ENCODE assay signal across 8 cellular contexts in the genomic region with DNA sequence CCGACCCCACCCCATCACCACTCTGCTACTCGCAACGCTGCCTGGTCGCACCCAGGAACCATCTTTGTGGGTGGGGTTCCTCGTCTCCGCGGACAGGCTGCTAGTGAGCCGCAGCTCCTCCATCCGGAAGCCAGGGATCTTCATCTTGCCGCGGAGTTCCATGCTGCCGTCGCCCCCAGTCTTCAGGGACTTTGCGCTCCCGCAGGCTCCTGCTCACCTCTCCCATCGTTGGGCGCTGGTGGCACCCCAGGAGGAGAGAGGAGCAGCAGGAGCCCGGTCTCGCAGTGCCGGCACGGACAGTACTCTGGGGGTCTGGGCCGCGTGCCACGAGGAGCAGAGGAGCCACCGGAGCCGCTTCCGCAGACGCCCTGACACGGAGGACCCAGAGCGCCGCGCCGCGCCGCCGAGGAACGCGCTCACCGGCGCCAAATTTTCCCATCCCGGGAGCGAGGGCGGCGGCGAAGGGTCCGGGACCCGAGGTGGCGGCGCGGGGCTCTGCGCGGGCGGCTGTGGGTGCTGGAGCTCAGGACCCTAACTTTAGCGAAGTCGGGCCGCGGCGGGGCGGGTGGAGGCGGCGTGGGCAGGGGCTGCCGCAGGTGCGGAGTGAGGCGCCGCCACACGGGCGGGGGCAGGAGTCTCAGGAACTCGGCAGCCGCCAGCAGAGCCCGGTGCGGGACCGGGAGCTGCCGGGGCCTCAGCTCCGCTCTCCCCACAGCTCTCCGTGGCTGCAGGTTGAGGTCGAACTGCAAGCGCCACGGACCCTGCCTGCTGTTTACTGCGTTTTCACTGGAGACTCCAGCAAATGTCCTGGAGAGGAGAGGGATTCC.
DNase-seq lines count a peak whose midpoint lies in the region; ATAC-seq and TF ChIP-seq lines count a peak whose summit lies in the region.

No MANE protein-coding gene starts in this region.

- no peaks in the 10 kb centered on the region for H3K4me1 ChIP-seq in lower lobe of right lung
- H3K4me1 ChIP-seq in upper lobe of left lung, result peaks cover 0 to 7% (median 3%) of the 10 kb centered on the region in 4 donors
- H3K4me1 ChIP-seq in thyroid gland, result no peaks in the 10 kb centered on the region
- no peaks in the 10 kb centered on the region for H3K4me1 ChIP-seq in ascending aorta

- 2 to 7% methylated on average over 22 to 30 of the region's 79 CpGs for WGBS in upper lobe of left lung, 2 donors
- 3 to 5% methylated on average over 16 to 34 of the region's 79 CpGs for WGBS in thyroid gland, 2 donors

- TF ChIP-seq CTCF in coronary artery (IDR thresholded peaks at IDR 0.05) (no peak), lower lobe of right lung (IDR thresholded peaks at IDR 0.05) (no peak), upper lobe of left lung (IDR thresholded peaks at IDR 0.05) (no peak), thyroid gland (IDR thresholded peaks at IDR 0.05) (no peak), ascending aorta (IDR thresholded peaks at IDR 0.05) (no peak)

- ATAC-seq in lower lobe of right lung (peak; percentile 53 to 70), upper lobe of left lung (ENCODE audit: low FRiP score in 2 of 2) (peak; percentile 17 to 56)

- intact Hi-C loops in lower lobe of right lung (cut with DNase I) (no loop called here), thyroid gland (cut with DNase I) (no loop called here), ascending aorta (cut with DNase I) (no loop called here)

- DNase-seq in NCI-H748 (lab: John Stamatoyannopoulos, UW; ENCODE audit: unreplicated experiment) (peak; percentile 41), NCI-H748 treated with DMSO at 0.1 percent for 48 hours (lab: John Stamatoyannopoulos, UW) (no peak), coronary artery (ENCODE audit: low spot score) (no peak), lower lobe of right lung (peak; percentile 43), upper lobe of left lung (peak; percentile 22 to 84), thyroid gland (no peak), ascending aorta (ENCODE audit: low spot score in 2 of 2) (no peak), globus pallidus (ENCODE audit: low spot score) (no peak)

- no peak overlapping the region for H3K27ac ChIP-seq in coronary artery
- no peak overlapping the region for H3K27ac ChIP-seq in lower lobe of right lung
- no peak overlapping the region for H3K27ac ChIP-seq in upper lobe of left lung
- no peak overlapping the region for H3K27ac ChIP-seq in thyroid gland
- no peak overlapping the region for H3K27ac ChIP-seq in ascending aorta

- H3K27me3 ChIP-seq in lower lobe of right lung (ENCODE audit: low read depth), result peaks cover 14% of the 10 kb centered on the region
- peaks cover 0 to 7% (median 5%) of the 10 kb centered on the region in 4 donors for H3K27me3 ChIP-seq in upper lobe of left lung
- H3K27me3 ChIP-seq in thyroid gland, result peaks cover 8% of the 10 kb centered on the region
- H3K27me3 ChIP-seq in ascending aorta, result no peaks in the 10 kb centered on the region

- TF ChIP-seq POLR2A in upper lobe of left lung (IDR thresholded peaks at IDR 0.05) (no peak), thyroid gland (IDR thresholded peaks at IDR 0.05) (no peak)

- no peaks in the 10 kb centered on the region for H3K36me3 ChIP-seq in lower lobe of right lung
- no peaks in the 10 kb centered on the region for H3K36me3 ChIP-seq in upper lobe of left lung
- H3K36me3 ChIP-seq in thyroid gland, result no peaks in the 10 kb centered on the region
- H3K36me3 ChIP-seq in ascending aorta, result no peaks in the 10 kb centered on the region

- H3K4me3 ChIP-seq in coronary artery (peak overlapping the region; percentile 56), lower lobe of right lung (peak overlapping the region; percentile 37), upper lobe of left lung (peak overlapping the region in 3 of 4 donors; percentile 29 to 42 (median 42)), thyroid gland (replicated peaks in 1 of 3) (no peak overlapping the region), ascending aorta (no peak overlapping the region)

- no peaks in the 10 kb centered on the region for H3K9me3 ChIP-seq in lower lobe of right lung
- H3K9me3 ChIP-seq in upper lobe of left lung, result peaks cover 0 to 2% (median 0%) of the 10 kb centered on the region in 4 donors
- H3K9me3 ChIP-seq in thyroid gland, result no peaks in the 10 kb centered on the region
- peaks cover 0 to 5% of the 10 kb centered on the region in 2 donors for H3K9me3 ChIP-seq in ascending aorta

- no peak for TF ChIP-seq EP300 in upper lobe of left lung (IDR thresholded peaks at IDR 0.05)

Comparison
In these comparisons a context has a peak if more than half of its experiments do, and no peak if none do; other contexts are left out.
1. DNase-seq: peak in NCI-H748 (single experiment), lower lobe of right lung (single experiment) and upper lobe of left lung (2 of 2); none in NCI-H748 treated with DMSO at 0.1 percent for 48 hours (single experiment), coronary artery (single experiment), thyroid gland (0 of 2), ascending aorta (0 of 2) and globus pallidus (single experiment).
2. H3K4me3 ChIP-seq: peak in coronary artery (single experiment), lower lobe of right lung (single experiment) and upper lobe of left lung (3 of 4); none in thyroid gland (0 of 3) and ascending aorta (0 of 2).